ENCODE assay signal across 8 cellular contexts in the genomic region with DNA sequence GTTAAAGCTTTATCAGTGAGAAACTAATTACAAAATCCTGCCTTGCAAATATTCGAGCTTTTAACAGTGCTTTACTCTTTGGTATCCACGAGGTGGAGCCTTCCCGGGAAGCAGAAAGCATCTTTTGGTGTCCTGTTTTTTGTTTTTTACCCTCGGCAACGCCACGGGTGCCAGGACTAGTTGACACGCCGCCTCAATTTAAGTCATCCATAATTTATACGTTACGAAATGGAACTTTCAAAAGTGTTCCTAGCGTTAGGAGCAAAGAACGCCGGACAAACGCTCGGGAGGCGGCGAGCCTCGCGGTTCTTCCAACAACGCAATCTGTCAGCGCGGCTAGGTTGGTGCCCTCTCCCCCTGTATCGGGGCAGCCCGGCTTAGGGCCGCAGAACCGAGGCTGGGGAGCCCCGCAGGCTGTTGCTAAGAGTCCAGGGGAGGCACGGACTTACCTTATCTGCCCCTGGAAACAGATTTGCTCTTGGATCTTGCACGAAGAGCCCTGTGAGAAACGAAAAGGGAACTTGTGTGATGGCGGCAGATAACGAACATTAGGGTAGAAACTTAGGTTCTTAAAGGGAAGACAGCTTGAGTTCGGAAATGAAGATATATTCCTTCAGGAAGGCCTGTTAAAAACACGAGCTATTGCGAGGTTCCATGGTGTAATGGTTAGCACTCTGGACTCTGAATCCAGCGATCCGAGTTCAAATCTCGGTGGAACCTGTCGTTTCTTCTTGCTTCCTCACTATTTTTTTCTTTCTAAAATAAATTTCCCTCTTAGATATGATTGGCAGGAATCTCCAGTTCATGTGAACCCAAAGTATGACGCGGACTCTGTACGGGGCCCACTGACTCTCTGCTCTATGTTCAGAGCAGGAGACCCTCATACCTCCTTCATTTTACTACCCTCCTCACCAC. TPM values are rescaled to one million over a fixed set of nuclear protein-coding genes. Genes with fewer than 3 reads are reported as not detected.
DNase-seq lines count a peak whose midpoint lies in the region; ATAC-seq and TF ChIP-seq lines count a peak whose summit lies in the region.

No MANE protein-coding gene starts in this region.

- intact Hi-C loops in thyroid gland (cut with DNase I) = no loop called here

- peaks cover 0 to 5% of the 10 kb centered on the region in 2 donors for H3K4me1 ChIP-seq in thyroid gland

- H3K27ac ChIP-seq in thyroid gland = peak overlapping the region; percentile 70 to 90 (median 85)

- peak; percentile 93 for DNase-seq in DMS114 treated with DMSO at 0.1 percent for 48 hours (lab: John Stamatoyannopoulos, UW; ENCODE audit: unreplicated experiment)
- peak; percentile 74 to 81 for DNase-seq in Kasumi-1 (lab: John Stamatoyannopoulos, UW)
- DNase-seq in SHP77 (lab: John Stamatoyannopoulos, UW) = peak; percentile 71 to 76
- DNase-seq in activated naive CD4-positive, alpha-beta T cell treated with anti-CD3 and anti-CD28 coated beads, Interleukin-2, amount 50 U/mL, for 16 hours = peak; percentile 66
- DNase-seq in germinal center (ENCODE audit: low spot score) = peak; percentile 44
- DNase-seq in non-pigmented ciliary epithelial cell (ENCODE audit: low read depth) = peak; percentile 72
- DNase-seq in thyroid gland = peak; percentile 53 to 62

- no peaks in the 10 kb centered on the region for H3K27me3 ChIP-seq in thyroid gland

- TF ChIP-seq POLR2A in thyroid gland (IDR thresholded peaks at IDR 0.05) = no peak

- WGBS in thyroid gland, 2 donors = 1 to 2% methylated on average over 42 of the region's 42 CpGs

- no peaks in the 10 kb centered on the region for H3K9me3 ChIP-seq in thyroid gland

- ATAC-seq in GM21529 (IDR thresholded peaks at IDR 0.05; ENCODE audit: unreplicated experiment) = peak; percentile 69

- peak overlapping the region; percentile 55 to 83 (median 73) for H3K4me3 ChIP-seq in thyroid gland (replicated peaks in 1 of 3)

- TF ChIP-seq CTCF in thyroid gland (IDR thresholded peaks at IDR 0.05) = peak; percentile 34 to 72 (median 56)

- H3K36me3 ChIP-seq in thyroid gland = no peaks in the 10 kb centered on the region

RNA-seq across cellular contexts. Expression of a gene that starts 46.2 kb away (rescaled TPM):
- total RNA-seq in thyroid gland = 10 to 100 TPM in 3 of 4 donors, 1 to 10 TPM in 1; 7.6 to 12.1 (median 10.9) TPM

Comparison
In these comparisons a context has a peak if more than half of its experiments do, and no peak if none do; other contexts are left out.
1. Peak in every context shown above with its lines: DNase-seq, ATAC-seq, H3K4me3 ChIP-seq and H3K27ac ChIP-seq.